8 cellular contexts compared by ENCODE assay signal in genomic region chr4:82428969-82429727, GRCh38. TPM values are rescaled to one million over a fixed set of nuclear protein-coding genes. Genes with fewer than 3 reads are reported as not detected.
DNase-seq lines count a peak whose midpoint lies in the region; ATAC-seq lines count a peak whose summit lies in the region.

No MANE protein-coding gene starts in this region.

- H3K4me1 ChIP-seq in CD8-positive, alpha-beta memory T cell (ENCODE audit: insufficient read depth, low read length), result peaks cover 43% of the 10 kb centered on the region

- peaks cover 0 to 4% of the 10 kb centered on the region in 2 donors for H3K27me3 Mint-ChIP-seq in CD8-positive, alpha-beta memory T cell
- no peaks in the 10 kb centered on the region for H3K27me3 Mint-ChIP-seq in activated CD4-positive, alpha-beta memory T cell treated with anti-CD3 and anti-CD28 coated beads, Interleukin-2, amount 10 ng/mL, durations not matched to agents 7 days and 5 days

- peaks cover 31% of the 10 kb centered on the region for H3K36me3 ChIP-seq in CD8-positive, alpha-beta memory T cell (ENCODE audit: insufficient read depth, low read length)

- peaks cover 12 to 77% (median 26%) of the 10 kb centered on the region in 3 donors for H3K36me3 Mint-ChIP-seq in CD8-positive, alpha-beta memory T cell
- peaks cover 70% of the 10 kb centered on the region for H3K36me3 Mint-ChIP-seq in activated CD4-positive, alpha-beta memory T cell treated with anti-CD3 and anti-CD28 coated beads, Interleukin-2, amount 10 ng/mL, durations not matched to agents 7 days and 5 days (ENCODE audit: low read depth)

- DNase-seq in CD8-positive, alpha-beta memory T cell, result peak; percentile 91 to 95 (median 93)
- peak; percentile 96 for DNase-seq in HK-2 (ENCODE audit: unreplicated experiment)
- peak; percentile 93 for DNase-seq in NCI-H82 (lab: John Stamatoyannopoulos, UW)
- DNase-seq in activated CD4-positive, alpha-beta memory T cell treated with anti-CD3 and anti-CD28 coated beads, Interleukin-2, amount 10 ng/mL, durations not matched to agents 7 days and 5 days, result peak; percentile 94
- DNase-seq in ecto neural progenitor cell (ENCODE audit: low spot score), result peak; percentile 97
- peak; percentile 96 for DNase-seq in medulla oblongata (ENCODE audit: extremely low spot score)
- peak; percentile 84 for DNase-seq in stimulated activated CD8-positive, alpha-beta memory T cell treated with anti-CD3 and anti-CD28 coated beads, Interleukin-12 subunit alpha, Interleukin-12 subunit beta, amount 100 ng/mL, for 1 hour (ENCODE audit: low read depth)

- peaks cover 0 to 2% (median 0%) of the 10 kb centered on the region in 5 donors for H3K9me3 Mint-ChIP-seq in CD8-positive, alpha-beta memory T cell
- no peaks in the 10 kb centered on the region for H3K9me3 Mint-ChIP-seq in activated CD4-positive, alpha-beta memory T cell treated with anti-CD3 and anti-CD28 coated beads, Interleukin-2, amount 10 ng/mL, durations not matched to agents 7 days and 5 days

- no peaks in the 10 kb centered on the region for H3K27me3 ChIP-seq in CD8-positive, alpha-beta memory T cell (ENCODE audit: insufficient read depth, low read length, poor library complexity, severe bottlenecking)

- POLR2A ChIA-PET in CD8-positive, alpha-beta memory T cell (lab: Charles Lee), result interaction anchor here (0.6 to 5.5 kb wide), 27 partner anchors 9 to 1026 kb away, joined by 3 to 102 read pairs (median 4); partner anchors contain the start of genes COPS4, COQ2, HELQ and HNRNPD
- POLR2A ChIA-PET in activated CD4-positive, alpha-beta memory T cell treated with anti-CD3 and anti-CD28 coated beads, Interleukin-2, amount 10 ng/mL, durations not matched to agents 7 days and 5 days (lab: Charles Lee), result interaction anchor here (0.6 to 6.9 kb wide), 26 partner anchors 9 to 1136 kb away, joined by 3 to 313 read pairs (median 7); partner anchors contain the start of genes COPS4, COQ2, HNRNPD and LIN54

- H3K4me1 Mint-ChIP-seq in CD8-positive, alpha-beta memory T cell, result peaks cover 66 to 82% (median 78%) of the 10 kb centered on the region in 3 donors
- H3K4me1 Mint-ChIP-seq in activated CD4-positive, alpha-beta memory T cell treated with anti-CD3 and anti-CD28 coated beads, Interleukin-2, amount 10 ng/mL, durations not matched to agents 7 days and 5 days, result peaks cover 68% of the 10 kb centered on the region

- H3K9me3 ChIP-seq in CD8-positive, alpha-beta memory T cell (ENCODE audit: low read length), result no peaks in the 10 kb centered on the region

- H3K4me3 ChIP-seq in CD8-positive, alpha-beta memory T cell (ENCODE audit: low read length), result peak overlapping the region; percentile 97

- peak overlapping the region; percentile 97 to 100 (median 99) for H3K27ac Mint-ChIP-seq in CD8-positive, alpha-beta memory T cell
- peak overlapping the region; percentile 95 for H3K27ac Mint-ChIP-seq in activated CD4-positive, alpha-beta memory T cell treated with anti-CD3 and anti-CD28 coated beads, Interleukin-2, amount 10 ng/mL, durations not matched to agents 7 days and 5 days

- ATAC-seq in GM19455 (IDR thresholded peaks at IDR 0.05; ENCODE audit: unreplicated experiment), result peak; percentile 49

- peak overlapping the region; percentile 99 for H3K27ac ChIP-seq in CD8-positive, alpha-beta memory T cell (ENCODE audit: low read depth, low read length)

- CTCF ChIA-PET in CD8-positive, alpha-beta memory T cell (lab: Charles Lee), result interaction anchor here (0.6 to 2.7 kb wide), 24 partner anchors 9 to 1026 kb away, joined by 3 to 31 read pairs (median 4); partner anchors contain the start of genes HELQ, HNRNPD, MRPS18C and RASGEF1B
- CTCF ChIA-PET in activated CD4-positive, alpha-beta memory T cell treated with anti-CD3 and anti-CD28 coated beads, Interleukin-2, amount 10 ng/mL, durations not matched to agents 7 days and 5 days (lab: Charles Lee), result interaction anchor here (0.5 to 3.2 kb wide), 28 partner anchors 10 to 1628 kb away, joined by 3 to 39 read pairs (median 5); partner anchors contain the start of genes COPS4, COQ2, HNRNPD and LIN54

- peak overlapping the region; percentile 96 to 100 (median 100) for H3K4me3 Mint-ChIP-seq in CD8-positive, alpha-beta memory T cell
- peak overlapping the region; percentile 98 for H3K4me3 Mint-ChIP-seq in activated CD4-positive, alpha-beta memory T cell treated with anti-CD3 and anti-CD28 coated beads, Interleukin-2, amount 10 ng/mL, durations not matched to agents 7 days and 5 days

RNA-seq across cellular contexts. Expression of gene HNRNPDL, which starts 1.1 kb away (rescaled TPM):
- total RNA-seq in CD8-positive, alpha-beta memory T cell, result 100 to 1,000 TPM; 423 to 438 TPM
- 257 TPM for polyA plus RNA-seq in CD8-positive, alpha-beta memory T cell
- 100 to 1,000 TPM; 291 to 295 TPM for total RNA-seq in activated CD4-positive, alpha-beta memory T cell treated with anti-CD3 and anti-CD28 coated beads, Interleukin-2, amount 10 ng/mL, durations not matched to agents 7 days and 5 days

RNA-seq across cellular contexts. Expression of gene ENOPH1, which starts 1.2 kb away (rescaled TPM):
- 10 to 100 TPM; 58.3 to 60.7 TPM for total RNA-seq in CD8-positive, alpha-beta memory T cell
- 42.4 TPM for polyA plus RNA-seq in CD8-positive, alpha-beta memory T cell
- 10 to 100 TPM; 35.4 to 36.1 TPM for total RNA-seq in activated CD4-positive, alpha-beta memory T cell treated with anti-CD3 and anti-CD28 coated beads, Interleukin-2, amount 10 ng/mL, durations not matched to agents 7 days and 5 days

RNA-seq across cellular contexts. Expression of gene HNRNPD, which starts 55.4 kb away (rescaled TPM):
- total RNA-seq in CD8-positive, alpha-beta memory T cell, result 100 to 1,000 TPM; 452 to 475 TPM
- polyA plus RNA-seq in CD8-positive, alpha-beta memory T cell, result 271 TPM
- total RNA-seq in activated CD4-positive, alpha-beta memory T cell treated with anti-CD3 and anti-CD28 coated beads, Interleukin-2, amount 10 ng/mL, durations not matched to agents 7 days and 5 days, result 100 to 1,000 TPM; 355 to 366 TPM

Comparison
In these comparisons a context has a peak if more than half of its experiments do, and no peak if none do; other contexts are left out.
1. Peak in every context shown above with its lines: DNase-seq, ATAC-seq, H3K4me3 ChIP-seq and H3K27ac ChIP-seq.